ENCODE assay signal across 9 cellular contexts in the genomic region with DNA sequence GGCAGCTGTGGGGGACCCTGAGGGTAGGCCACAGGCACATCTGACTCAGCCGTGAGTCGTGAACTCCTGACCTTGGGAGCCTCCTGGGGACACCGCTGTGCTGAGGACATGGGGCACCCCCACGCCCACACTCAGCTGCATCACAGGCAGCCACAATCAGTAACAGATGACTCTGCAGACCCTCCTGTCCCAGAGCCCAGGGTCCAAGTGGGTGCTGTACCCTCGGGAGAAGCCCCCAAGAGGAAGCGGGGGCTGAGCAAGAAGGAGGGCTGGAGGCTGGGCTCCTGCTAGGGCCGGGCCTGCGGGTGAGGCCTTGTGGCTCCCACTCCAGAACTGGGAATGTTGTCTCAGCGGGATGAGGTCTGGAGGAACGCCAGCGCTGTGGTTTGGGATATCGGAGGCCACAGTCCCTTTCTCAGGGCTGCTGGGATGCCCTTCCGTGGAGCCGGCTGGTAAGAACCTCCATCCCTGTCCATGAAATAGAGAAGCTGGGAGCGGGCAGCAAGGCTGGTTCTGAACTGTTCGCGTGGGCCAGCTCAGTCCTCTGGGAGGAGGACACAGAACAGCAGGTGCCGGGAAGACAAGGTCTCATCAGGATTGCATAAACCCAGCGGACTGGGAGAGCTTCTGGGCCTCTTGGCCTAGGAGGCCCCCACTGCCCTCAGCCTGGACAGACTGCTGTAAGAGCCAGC. TPM values are rescaled to one million over a fixed set of nuclear protein-coding genes. Genes with fewer than 3 reads are reported as not detected.
DNase-seq lines count a peak whose midpoint lies in the region; ATAC-seq and TF ChIP-seq lines count a peak whose summit lies in the region.
"Had no signal": no experiment of that assay in that cellular context is flagged by ENCODE, and none has a peak within 500 bp of the region (broad histone marks: within the 10 kb centered on the region; RNA-seq: fewer than 3 reads in every experiment).

No MANE protein-coding gene starts in this region.

- H3K4me1 Mint-ChIP-seq in activated CD4-positive, alpha-beta T cell treated with anti-CD3 and anti-CD28 coated beads, Interleukin-2, amount 10 ng/mL, durations not matched to agents 24 days and 14 days = peaks cover 3% of the 10 kb centered on the region

- no peaks in the 10 kb centered on the region for H3K9me2 ChIP-seq in hepatocyte (replicated peaks; ENCODE audit: insufficient read depth)

- peaks cover 25% of the 10 kb centered on the region for H3K27me3 Mint-ChIP-seq in activated CD4-positive, alpha-beta T cell treated with anti-CD3 and anti-CD28 coated beads, Interleukin-2, amount 10 ng/mL, durations not matched to agents 24 days and 14 days

- ATAC-seq in stimulated activated naive CD8-positive, alpha-beta T cell treated with anti-CD3 and anti-CD28 coated beads, Interleukin-15, Interleukin-2, amounts not matched to agents 100 U/mL and 50 U/mL, for 24 hours = peak; percentile 82
- ATAC-seq in HG02870 (IDR thresholded peaks at IDR 0.05; ENCODE audit: unreplicated experiment) (no peak), GM19455 (IDR thresholded peaks at IDR 0.05; ENCODE audit: unreplicated experiment) (no peak)

- peak overlapping the region; percentile 86 for H3K27ac ChIP-seq in hepatocyte

- no peak overlapping the region for H2AFZ ChIP-seq in hepatocyte

- TF ChIP-seq CTCF in hepatocyte (IDR thresholded peaks at IDR 0.05; ENCODE audit: poor library complexity) = no peak

- peaks cover 14% of the 10 kb centered on the region for H3K79me2 ChIP-seq in hepatocyte

- H3K36me3 ChIP-seq in hepatocyte (replicated peaks; ENCODE audit: insufficient read depth, low read depth) = no peaks in the 10 kb centered on the region

- H3K4me1 ChIP-seq in hepatocyte (ENCODE audit: insufficient read depth) = peaks cover 56% of the 10 kb centered on the region

- peaks cover 3% of the 10 kb centered on the region for H4K20me1 ChIP-seq in hepatocyte (ENCODE audit: insufficient read depth, poor library complexity, severe bottlenecking)

- WGBS in hepatocyte (ENCODE audit: low lambda C conversion rate, missing lambda C conversion rate) = 54% methylated on average over 18 of the region's 19 CpGs

- H3K4me2 ChIP-seq in hepatocyte = peak overlapping the region; percentile 91

- H3K9me3 ChIP-seq in hepatocyte (ENCODE audit: low read depth) = no peaks in the 10 kb centered on the region

- no peaks in the 10 kb centered on the region for H3K9me3 Mint-ChIP-seq in activated CD4-positive, alpha-beta T cell treated with anti-CD3 and anti-CD28 coated beads, Interleukin-2, amount 10 ng/mL, durations not matched to agents 24 days and 14 days

- H3K27ac Mint-ChIP-seq in activated CD4-positive, alpha-beta T cell treated with anti-CD3 and anti-CD28 coated beads, Interleukin-2, amount 10 ng/mL, durations not matched to agents 24 days and 14 days = no peak overlapping the region

- intact Hi-C loops in activated CD4-positive, alpha-beta T cell treated with anti-CD3 and anti-CD28 coated beads, Interleukin-2, amount 10 ng/mL, durations not matched to agents 24 days and 14 days (cut with micrococcal nuclease) = no loop called here

- H3K4me3 Mint-ChIP-seq in activated CD4-positive, alpha-beta T cell treated with anti-CD3 and anti-CD28 coated beads, Interleukin-2, amount 10 ng/mL, durations not matched to agents 24 days and 14 days = no peak overlapping the region

- no peaks in the 10 kb centered on the region for H3K27me3 ChIP-seq in hepatocyte

- no peak overlapping the region for H3K4me3 ChIP-seq in hepatocyte

- peak; percentile 14 for DNase-seq in DMS79 treated with DMSO at 0.1 percent for 48 hours (lab: John Stamatoyannopoulos, UW)
- no peak for DNase-seq in DMS79 (lab: John Stamatoyannopoulos, UW)
- peak; percentile 54 for DNase-seq in T1000 (lab: John Stamatoyannopoulos, UW)
- peak; percentile 48 for DNase-seq in hepatocyte (ENCODE audit: low spot score)
- peak; percentile 74 for DNase-seq in stimulated activated naive CD8-positive, alpha-beta T cell treated with anti-CD3 and anti-CD28 coated beads, Interleukin-15, Interleukin-2, amounts not matched to agents 100 U/mL and 50 U/mL, for 24 hours
- no peak for DNase-seq in activated CD4-positive, alpha-beta T cell treated with anti-CD3 and anti-CD28 coated beads, Interleukin-2, amount 10 ng/mL, durations not matched to agents 24 days and 14 days

- no peaks in the 10 kb centered on the region for H3K36me3 Mint-ChIP-seq in activated CD4-positive, alpha-beta T cell treated with anti-CD3 and anti-CD28 coated beads, Interleukin-2, amount 10 ng/mL, durations not matched to agents 24 days and 14 days (ENCODE audit: low read depth)

RNA-seq across cellular contexts. Expression of a gene that starts 3.1 kb away (rescaled TPM):
- total RNA-seq in hepatocyte = 44.6 and 71.3 TPM in 2 replicates
- polyA plus RNA-seq in hepatocyte = 252 and 313 TPM in 2 replicates
- 2.0 and 2.1 TPM in 2 replicates for total RNA-seq in activated CD4-positive, alpha-beta T cell treated with anti-CD3 and anti-CD28 coated beads, Interleukin-2, amount 10 ng/mL, durations not matched to agents 24 days and 14 days

RNA-seq across cellular contexts. Expression of a gene that starts 16.6 kb away (rescaled TPM):
- 1,754 and 2,772 TPM in 2 replicates for total RNA-seq in hepatocyte
- polyA plus RNA-seq in hepatocyte = 444 and 460 TPM in 2 replicates
- total RNA-seq in activated CD4-positive, alpha-beta T cell treated with anti-CD3 and anti-CD28 coated beads, Interleukin-2, amount 10 ng/mL, durations not matched to agents 24 days and 14 days = 2,091 and 2,109 TPM in 2 replicates

RNA-seq across cellular contexts. Expression of a gene that starts 36.8 kb away (rescaled TPM):
- 8.6 and 12.0 TPM in 2 replicates for total RNA-seq in hepatocyte
- 17.7 and 19.1 TPM in 2 replicates for polyA plus RNA-seq in hepatocyte
- 13.1 and 13.5 TPM in 2 replicates for total RNA-seq in activated CD4-positive, alpha-beta T cell treated with anti-CD3 and anti-CD28 coated beads, Interleukin-2, amount 10 ng/mL, durations not matched to agents 24 days and 14 days

RNA-seq across cellular contexts. Expression of a gene that starts 57.1 kb away (rescaled TPM):
- total RNA-seq in hepatocyte = 4.1 and 5.7 TPM in 2 replicates
- polyA plus RNA-seq in hepatocyte = 6.4 and 6.9 TPM in 2 replicates
- total RNA-seq in activated CD4-positive, alpha-beta T cell treated with anti-CD3 and anti-CD28 coated beads, Interleukin-2, amount 10 ng/mL, durations not matched to agents 24 days and 14 days = not detected in 2 replicates
- polyA plus RNA-seq: AG04450 had no signal

Comparison
In these comparisons a context has a peak if more than half of its experiments do, and no peak if none do; other contexts are left out.
1. DNase-seq: peak in DMS79 treated with DMSO at 0.1 percent for 48 hours (single experiment), T1000 (single experiment), hepatocyte (single experiment) and stimulated activated naive CD8-positive, alpha-beta T cell treated with anti-CD3 and anti-CD28 coated beads, Interleukin-15, Interleukin-2, amounts not matched to agents 100 U/mL and 50 U/mL, for 24 hours (single experiment); none in DMS79 (single experiment) and activated CD4-positive, alpha-beta T cell treated with anti-CD3 and anti-CD28 coated beads, Interleukin-2, amount 10 ng/mL, durations not matched to agents 24 days and 14 days (single experiment).
2. RNA of a gene that starts 3.1 kb away (total RNA-seq): 44.6 to 71.3 TPM in hepatocyte; 2.0 to 2.1 TPM in activated CD4-positive, alpha-beta T cell treated with anti-CD3 and anti-CD28 coated beads, Interleukin-2, amount 10 ng/mL, durations not matched to agents 24 days and 14 days; every median in the first group is over 10 times any median in the second.